ENCODE assay signal across 12 cellular contexts in genomic region chr1:54794401-54795099, GRCh38. TPM values are rescaled to one million over a fixed set of nuclear protein-coding genes. Genes with fewer than 3 reads are reported as not detected.
DNase-seq lines count a peak whose midpoint lies in the region; TF ChIP-seq lines count a peak whose summit lies in the region.
"Had no signal": no experiment of that assay in that cellular context is flagged by ENCODE, and none has a peak within 500 bp of the region (broad histone marks: within the 10 kb centered on the region; RNA-seq: fewer than 3 reads in every experiment).

No MANE protein-coding gene starts in this region.

- peak overlapping the region; percentile 59 for H3K27ac Mint-ChIP-seq in activated naive CD4-positive, alpha-beta T cell treated with anti-CD3 and anti-CD28 coated beads for 36 hours
- no peak overlapping the region for H3K27ac Mint-ChIP-seq in activated naive CD4-positive, alpha-beta T cell treated with anti-CD3 and anti-CD28 coated beads, Interleukin-2, amount 10 ng/mL, durations not matched to agents 7 days and 5 days
- H3K27ac Mint-ChIP-seq in activated CD4-positive, alpha-beta memory T cell treated with anti-CD3 and anti-CD28 coated beads for 36 hours = peak overlapping the region; percentile 54
- H3K27ac Mint-ChIP-seq: activated naive CD8-positive, alpha-beta T cell treated with anti-CD3 and anti-CD28 coated beads, Interleukin-2, amount 10 ng/mL, durations not matched to agents 7 days and 5 days; B cell had no signal

- POLR2A ChIA-PET in activated CD4-positive, alpha-beta memory T cell treated with anti-CD3 and anti-CD28 coated beads for 36 hours (lab: Charles Lee) = interaction anchor here (1.0 kb wide), 1 partner anchor 78 kb away, joined by 3 read pairs; no protein-coding TSS in a partner anchor

- intact Hi-C loops in activated naive CD4-positive, alpha-beta T cell treated with anti-CD3 and anti-CD28 coated beads for 36 hours (cut with micrococcal nuclease) = loop anchor here (10.0 kb wide), 1 partner anchor 670 kb away; no protein-coding TSS in a partner anchor
- intact Hi-C loops in activated CD4-positive, alpha-beta memory T cell treated with anti-CD3 and anti-CD28 coated beads for 36 hours (cut with micrococcal nuclease) = loop anchor here (5.0 to 10.0 kb wide), 2 partner anchors 307 to 510 kb away; no protein-coding TSS in a partner anchor
- intact Hi-C loops in vagina (cut with DNase I) = no loop called here

- no peaks in the 10 kb centered on the region for H3K27me3 ChIP-seq in vagina

- H3K9me3 Mint-ChIP-seq in activated naive CD4-positive, alpha-beta T cell treated with anti-CD3 and anti-CD28 coated beads for 36 hours = no peaks in the 10 kb centered on the region
- H3K9me3 Mint-ChIP-seq in activated naive CD4-positive, alpha-beta T cell treated with anti-CD3 and anti-CD28 coated beads, Interleukin-2, amount 10 ng/mL, durations not matched to agents 7 days and 5 days = peaks cover 2% of the 10 kb centered on the region
- peaks cover 5% of the 10 kb centered on the region for H3K9me3 Mint-ChIP-seq in activated CD4-positive, alpha-beta memory T cell treated with anti-CD3 and anti-CD28 coated beads for 36 hours

- no peak overlapping the region for H3K27ac ChIP-seq in vagina
- H3K27ac ChIP-seq: esophagus muscularis mucosa had no signal

- peaks cover 2% of the 10 kb centered on the region for H3K36me3 Mint-ChIP-seq in activated naive CD4-positive, alpha-beta T cell treated with anti-CD3 and anti-CD28 coated beads for 36 hours (ENCODE audit: low read depth)
- H3K36me3 Mint-ChIP-seq in activated naive CD4-positive, alpha-beta T cell treated with anti-CD3 and anti-CD28 coated beads, Interleukin-2, amount 10 ng/mL, durations not matched to agents 7 days and 5 days = peaks cover 7% of the 10 kb centered on the region
- H3K36me3 Mint-ChIP-seq in activated CD4-positive, alpha-beta memory T cell treated with anti-CD3 and anti-CD28 coated beads for 36 hours = peaks cover 5% of the 10 kb centered on the region

- peaks cover 26% of the 10 kb centered on the region for H3K4me1 ChIP-seq in vagina
- H3K4me1 ChIP-seq: esophagus muscularis mucosa had no signal

- peak; percentile 39 for DNase-seq in activated naive CD4-positive, alpha-beta T cell treated with anti-CD3 and anti-CD28 coated beads for 36 hours
- DNase-seq in activated naive CD4-positive, alpha-beta T cell treated with anti-CD3 and anti-CD28 coated beads, Interleukin-2, amount 10 ng/mL, durations not matched to agents 7 days and 5 days = no peak
- peak; percentile 38 for DNase-seq in activated CD4-positive, alpha-beta memory T cell treated with anti-CD3 and anti-CD28 coated beads for 36 hours
- DNase-seq in left kidney (ENCODE audit: low read depth, low spot score) = peak; percentile 64
- DNase-seq in ureter (ENCODE audit: low spot score) = peak; percentile 58
- no peak for DNase-seq in vagina (ENCODE audit: extremely low spot score in 2 of 2)
- DNase-seq in NCI-H2081 (lab: John Stamatoyannopoulos, UW) = no peak
- DNase-seq in epidermal melanocyte (ENCODE audit: insufficient read length, low spot score) = no peak
- DNase-seq: activated naive CD8-positive, alpha-beta T cell treated with anti-CD3 and anti-CD28 coated beads, Interleukin-2, amount 10 ng/mL, durations not matched to agents 7 days and 5 days; left ventricle myocardium superior had no signal

- no peak for TF ChIP-seq CTCF in vagina (IDR thresholded peaks at IDR 0.05)

- H3K4me1 Mint-ChIP-seq in activated naive CD4-positive, alpha-beta T cell treated with anti-CD3 and anti-CD28 coated beads for 36 hours (ENCODE audit: low read depth) = peaks cover 44% of the 10 kb centered on the region
- peaks cover 31% of the 10 kb centered on the region for H3K4me1 Mint-ChIP-seq in activated naive CD4-positive, alpha-beta T cell treated with anti-CD3 and anti-CD28 coated beads, Interleukin-2, amount 10 ng/mL, durations not matched to agents 7 days and 5 days
- H3K4me1 Mint-ChIP-seq in activated CD4-positive, alpha-beta memory T cell treated with anti-CD3 and anti-CD28 coated beads for 36 hours (ENCODE audit: low read depth) = peaks cover 42% of the 10 kb centered on the region

- no peak overlapping the region for H3K4me3 ChIP-seq in vagina
- H3K4me3 ChIP-seq: esophagus muscularis mucosa had no signal

- no peak overlapping the region for H3K4me3 Mint-ChIP-seq in activated naive CD4-positive, alpha-beta T cell treated with anti-CD3 and anti-CD28 coated beads for 36 hours
- H3K4me3 Mint-ChIP-seq in activated naive CD4-positive, alpha-beta T cell treated with anti-CD3 and anti-CD28 coated beads, Interleukin-2, amount 10 ng/mL, durations not matched to agents 7 days and 5 days = no peak overlapping the region
- H3K4me3 Mint-ChIP-seq in activated CD4-positive, alpha-beta memory T cell treated with anti-CD3 and anti-CD28 coated beads for 36 hours = no peak overlapping the region
- H3K4me3 Mint-ChIP-seq: activated naive CD8-positive, alpha-beta T cell treated with anti-CD3 and anti-CD28 coated beads, Interleukin-2, amount 10 ng/mL, durations not matched to agents 7 days and 5 days; B cell had no signal

- CTCF ChIA-PET in activated naive CD4-positive, alpha-beta T cell treated with anti-CD3 and anti-CD28 coated beads for 36 hours (lab: Charles Lee) = interaction anchor here (2.8 kb wide), 1 partner anchor 120 kb away, joined by 7 read pairs; no protein-coding TSS in a partner anchor
- CTCF ChIA-PET in activated naive CD4-positive, alpha-beta T cell treated with anti-CD3 and anti-CD28 coated beads, Interleukin-2, amount 10 ng/mL, durations not matched to agents 7 days and 5 days (lab: Charles Lee) = interaction anchor here (0.7 to 5.1 kb wide), 4 partner anchors 14 to 295 kb away, joined by 3 to 21 read pairs (median 3); no protein-coding TSS in a partner anchor
- CTCF ChIA-PET in activated CD4-positive, alpha-beta memory T cell treated with anti-CD3 and anti-CD28 coated beads for 36 hours (lab: Charles Lee) = interaction anchor here (0.8 kb wide), 1 partner anchor 15 kb away, joined by 3 read pairs; no protein-coding TSS in a partner anchor

- no peak for TF ChIP-seq POLR2A in vagina (IDR thresholded peaks at IDR 0.05)

- H3K36me3 ChIP-seq in vagina = no peaks in the 10 kb centered on the region
- H3K36me3 ChIP-seq: esophagus muscularis mucosa had no signal

- no peaks in the 10 kb centered on the region for H3K27me3 Mint-ChIP-seq in activated naive CD4-positive, alpha-beta T cell treated with anti-CD3 and anti-CD28 coated beads for 36 hours (ENCODE audit: low read depth)
- no peaks in the 10 kb centered on the region for H3K27me3 Mint-ChIP-seq in activated naive CD4-positive, alpha-beta T cell treated with anti-CD3 and anti-CD28 coated beads, Interleukin-2, amount 10 ng/mL, durations not matched to agents 7 days and 5 days
- no peaks in the 10 kb centered on the region for H3K27me3 Mint-ChIP-seq in activated CD4-positive, alpha-beta memory T cell treated with anti-CD3 and anti-CD28 coated beads for 36 hours
- H3K27me3 Mint-ChIP-seq: activated naive CD8-positive, alpha-beta T cell treated with anti-CD3 and anti-CD28 coated beads, Interleukin-2, amount 10 ng/mL, durations not matched to agents 7 days and 5 days; B cell had no signal

- H3K9me3 ChIP-seq in vagina = no peaks in the 10 kb centered on the region

RNA-seq across cellular contexts. Expression of gene TTC22, which starts 6.6 kb away (rescaled TPM):
- 1 to 10 TPM; 6.9 to 8.6 TPM for total RNA-seq in activated naive CD4-positive, alpha-beta T cell treated with anti-CD3 and anti-CD28 coated beads for 36 hours
- 1 to 10 TPM; 4.6 to 5.3 TPM for total RNA-seq in activated CD4-positive, alpha-beta memory T cell treated with anti-CD3 and anti-CD28 coated beads for 36 hours
- total RNA-seq in ureter (14.9 TPM), vagina (43.5 TPM)

RNA-seq across cellular contexts. Expression of gene PARS2, which starts 30.2 kb away (rescaled TPM):
- total RNA-seq in activated naive CD4-positive, alpha-beta T cell treated with anti-CD3 and anti-CD28 coated beads for 36 hours = 1 to 10 TPM; 3.0 to 3.1 TPM
- 1 to 10 TPM; 5.6 to 5.7 TPM for total RNA-seq in activated CD4-positive, alpha-beta memory T cell treated with anti-CD3 and anti-CD28 coated beads for 36 hours
- 6.2 TPM for total RNA-seq in ureter
- 5.2 TPM for total RNA-seq in vagina

Comparison
In these comparisons a context has a peak if more than half of its experiments do, and no peak if none do; other contexts are left out.
1. DNase-seq: peak in activated naive CD4-positive, alpha-beta T cell treated with anti-CD3 and anti-CD28 coated beads for 36 hours (single experiment), activated CD4-positive, alpha-beta memory T cell treated with anti-CD3 and anti-CD28 coated beads for 36 hours (single experiment), left kidney (single experiment) and ureter (single experiment); none in activated naive CD4-positive, alpha-beta T cell treated with anti-CD3 and anti-CD28 coated beads, Interleukin-2, amount 10 ng/mL, durations not matched to agents 7 days and 5 days (single experiment), vagina (0 of 2), NCI-H2081 (0 of 2) and epidermal melanocyte (single experiment).